Comparison of ENCODE assay signal across 8 cellular contexts in the genomic region with DNA sequence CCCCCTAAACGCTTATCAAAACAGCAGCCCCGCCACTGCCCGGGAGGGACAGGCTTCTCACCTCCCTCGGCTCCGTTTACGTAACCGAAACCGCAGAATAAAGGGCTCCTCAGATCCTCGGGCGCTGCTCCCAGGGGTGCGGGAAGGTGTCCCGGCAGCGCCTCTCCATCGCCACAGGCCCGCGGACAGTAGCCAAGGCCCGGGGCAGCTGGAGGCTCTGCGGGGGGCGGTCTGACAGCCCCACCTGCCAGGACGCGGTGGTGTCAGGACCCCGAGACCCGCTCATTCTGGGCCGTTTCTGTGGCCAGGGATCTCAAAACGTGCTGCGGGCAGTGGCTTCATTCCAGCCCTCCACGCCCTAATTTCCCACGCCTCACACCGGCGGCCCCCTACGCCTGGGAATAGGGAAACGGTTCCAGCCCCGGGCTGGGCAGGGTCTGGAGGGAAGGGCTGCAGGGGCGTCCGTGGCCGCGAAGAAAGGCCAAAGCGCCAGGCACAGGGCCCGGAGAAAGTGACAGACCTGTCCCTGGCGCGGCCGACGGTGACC. TPM values are rescaled to one million over a fixed set of nuclear protein-coding genes. Genes with fewer than 3 reads are reported as not detected.
DNase-seq lines count a peak whose midpoint lies in the region; ATAC-seq and TF ChIP-seq lines count a peak whose summit lies in the region.
"Not testable (repeated sequence)": the region's sequence is repeated elsewhere in the genome, so short reads cannot be mapped to it uniquely, and the experiment has no call there.

No MANE protein-coding gene starts in this region.

- not testable (repeated sequence) for H3K56ac ChIP-seq in IMR-90 (ENCODE audit: extremely low read depth, insufficient read depth, low read length)

- H3K4me1 Mint-ChIP-seq in activated naive CD8-positive, alpha-beta T cell treated with anti-CD3 and anti-CD28 coated beads, Interleukin-2, amount 50 U/mL, for 24 hours: not testable (repeated sequence)

- peak overlapping the region; percentile 3; the same call in 1 of the 2 replicates for H3K4me2 ChIP-seq in IMR-90 (ENCODE audit: low read depth, low read length)
- peak overlapping the region; percentile 51 for H3K4me2 ChIP-seq in fibroblast of lung (ENCODE audit: extremely low read depth, insufficient read depth, low read length)

- not testable (repeated sequence) for H3K14ac ChIP-seq in IMR-90 (replicated peaks; ENCODE audit: low read depth, low read length)

- H4K5ac ChIP-seq in IMR-90 (ENCODE audit: low read depth, low read length): not testable (repeated sequence)

- not testable (repeated sequence) for H3K9me3 Mint-ChIP-seq in activated naive CD8-positive, alpha-beta T cell treated with anti-CD3 and anti-CD28 coated beads, Interleukin-2, amount 50 U/mL, for 24 hours

- TF ChIP-seq RAD21 in IMR-90 (IDR thresholded peaks at IDR 0.05; ENCODE audit: low read length): not testable (repeated sequence)

- in situ Hi-C loops in IMR-90 (cut with MboI; ENCODE audit: low sequenced_read_pairs): not testable (repeated sequence)

- not testable (repeated sequence) for H4K8ac ChIP-seq in IMR-90 (ENCODE audit: low read depth in 2 of 2, low read length in 2 of 2)

- peak overlapping the region; percentile 63 for H2AFZ ChIP-seq in IMR-90 (replicated peaks; ENCODE audit: low read length, poor library complexity)
- H2AFZ ChIP-seq in fibroblast of lung (ENCODE audit: low read length): not testable (repeated sequence)

- H3K27me3 Mint-ChIP-seq in activated naive CD8-positive, alpha-beta T cell treated with anti-CD3 and anti-CD28 coated beads, Interleukin-2, amount 50 U/mL, for 24 hours: peaks cover 12% of the 10 kb centered on the region

- not testable (repeated sequence) for H4K20me1 ChIP-seq in IMR-90 (ENCODE audit: insufficient read depth, low read length); fibroblast of lung (ENCODE audit: control insufficient read depth, extremely low read depth, insufficient read depth, low read length)

- not testable (repeated sequence) for H3K23ac ChIP-seq in IMR-90 (ENCODE audit: low read depth, low read length)

- dilution Hi-C loops in IMR-90 (cut with HindIII; ENCODE audit: low sequenced_read_pairs, unreplicated experiment): not testable (repeated sequence)

- not testable (repeated sequence) for H2AK9ac ChIP-seq in IMR-90 (replicated peaks; ENCODE audit: low read depth, low read length, poor library complexity)

- H2BK120ac ChIP-seq in IMR-90 (ENCODE audit: low read depth, low read length): not testable (repeated sequence)

- not testable (repeated sequence) for BruUV-seq in A673 (replicated peaks; lab: Mats Ljungman, UMichigan); IMR-90 (replicated peaks; lab: Mats Ljungman, UMichigan)

- intact Hi-C loops in A673 (cut with micrococcal nuclease; ENCODE audit: unreplicated experiment); IMR-90 (cut with micrococcal nuclease); lower lobe of right lung (cut with DNase I): not testable (repeated sequence)

- not testable (repeated sequence) for H4K91ac ChIP-seq in IMR-90 (ENCODE audit: insufficient read depth, low read depth, low read length)

- H2BK5ac ChIP-seq in IMR-90 (ENCODE audit: low read depth, low read length, poor library complexity, severe bottlenecking): not testable (repeated sequence)

- not testable (repeated sequence) for H3K9me3 ChIP-seq in A673 (ENCODE audit: low read depth, low read length, poor library complexity, severe bottlenecking); IMR-90 (ENCODE audit: control insufficient read depth, insufficient read depth, low read length); SK-N-MC (ENCODE audit: low read depth, low read length); fibroblast of lung (ENCODE audit: control insufficient read depth, insufficient read depth, low read depth, low read length); lower lobe of right lung; skeletal muscle tissue (ENCODE audit: control insufficient read depth in 3 of 3, low read length in 3 of 3)

- TF ChIP-seq POLR2A in IMR-90 (IDR thresholded peaks at IDR 0.05; ENCODE audit: low read depth, low read length): not testable (repeated sequence)

- H3K9me1 ChIP-seq in IMR-90 (ENCODE audit: insufficient read depth, low read length): not testable (repeated sequence)

- not testable (repeated sequence) for H3K27ac ChIP-seq in A673 (ENCODE audit: low read depth, low read length, poor library complexity, severe bottlenecking); IMR-90 (ENCODE audit: insufficient read depth, low read length); SK-N-MC; fibroblast of lung (ENCODE audit: insufficient read depth, low read length)
- H3K27ac ChIP-seq in lower lobe of right lung: peak overlapping the region; percentile 65
- H3K27ac ChIP-seq in skeletal muscle tissue (ENCODE audit: low read depth, low read length): peak overlapping the region; percentile 60

- peak overlapping the region; percentile 17 for H3K4me3 Mint-ChIP-seq in activated naive CD8-positive, alpha-beta T cell treated with anti-CD3 and anti-CD28 coated beads, Interleukin-2, amount 50 U/mL, for 24 hours

- not testable (repeated sequence) for TF ChIP-seq CTCF in A673 (conservative IDR thresholded peaks at IDR 0.05; ENCODE audit: low read depth, low read length); IMR-90 (conservative IDR thresholded peaks at IDR 0.05; ENCODE audit: low read depth, low read length); fibroblast of lung (conservative IDR thresholded peaks at IDR 0.05 in 1 of 2, IDR thresholded peaks at IDR 0.05 in 1 of 2; ENCODE audit: low read depth in 1 of 2, low read length in 2 of 2); lower lobe of right lung (IDR thresholded peaks at IDR 0.05)

- H3K27ac Mint-ChIP-seq in activated naive CD8-positive, alpha-beta T cell treated with anti-CD3 and anti-CD28 coated beads, Interleukin-2, amount 50 U/mL, for 24 hours: not testable (repeated sequence)

- CTCF ChIA-PET in A673 (lab: Charles Lee); IMR-90 (lab: Yijun Ruan, JAX): not testable (repeated sequence)

- H2BK20ac ChIP-seq in IMR-90 (ENCODE audit: low read depth, low read length): not testable (repeated sequence)

- H3K18ac ChIP-seq in IMR-90 (ENCODE audit: low read depth, low read length): not testable (repeated sequence)

- not testable (repeated sequence) for H3K36me3 ChIP-seq in A673 (ENCODE audit: insufficient read depth, low read length, poor library complexity, severe bottlenecking); IMR-90 (ENCODE audit: control insufficient read depth, insufficient read depth, low read length); SK-N-MC (ENCODE audit: insufficient read depth, low read length); fibroblast of lung (ENCODE audit: control insufficient read depth, insufficient read depth, low read length); lower lobe of right lung; skeletal muscle tissue (ENCODE audit: control insufficient read depth in 3 of 3, insufficient read depth in 3 of 3, low read length in 3 of 3)

- H3K4me3 ChIP-seq in A673 (ENCODE audit: low read depth, low read length, poor library complexity, severe bottlenecking): peak overlapping the region; percentile 64
- not testable (repeated sequence) for H3K4me3 ChIP-seq in IMR-90 (ENCODE audit: insufficient read depth, low read depth, low read length)
- peak overlapping the region; percentile 77 for H3K4me3 ChIP-seq in SK-N-MC
- H3K4me3 ChIP-seq in fibroblast of lung (replicated peaks in 1 of 4; ENCODE audit: control extremely low read depth in 1 of 4, insufficient read depth in 1 of 4, low read depth in 3 of 4, low read length in 4 of 4): peak overlapping the region in 2 of 4 experiments; percentile 4 to 20
- peak overlapping the region; percentile 68 for H3K4me3 ChIP-seq in lower lobe of right lung
- peak overlapping the region; percentile 74 to 80 (median 79) for H3K4me3 ChIP-seq in skeletal muscle tissue (ENCODE audit: low read length in 3 of 3)

- not testable (repeated sequence) for H3K36me3 Mint-ChIP-seq in activated naive CD8-positive, alpha-beta T cell treated with anti-CD3 and anti-CD28 coated beads, Interleukin-2, amount 50 U/mL, for 24 hours (ENCODE audit: low read depth)

- H3K9ac ChIP-seq in IMR-90 (ENCODE audit: low read depth, low read length); SK-N-MC (ENCODE audit: insufficient read length); fibroblast of lung (ENCODE audit: insufficient read depth, low read length): not testable (repeated sequence)
- peak overlapping the region; percentile 77 to 82 (median 77) for H3K9ac ChIP-seq in skeletal muscle tissue (ENCODE audit: low read depth in 1 of 3, low read length in 3 of 3)

- not testable (repeated sequence) for DNase-seq in A673 (ENCODE audit: low spot score); IMR-90; SK-N-MC (ENCODE audit: low read depth, low spot score); activated naive CD8-positive, alpha-beta T cell treated with anti-CD3 and anti-CD28 coated beads, Interleukin-2, amount 50 U/mL, for 24 hours; fibroblast of lung (ENCODE audit: low read depth in 2 of 2)
- peak; percentile 48 for DNase-seq in lower lobe of right lung

- not testable (repeated sequence) for H3K4me1 ChIP-seq in A673 (ENCODE audit: insufficient read depth, low read length, poor library complexity, severe bottlenecking); IMR-90 (ENCODE audit: control insufficient read depth, insufficient read depth, low read length); fibroblast of lung (ENCODE audit: control insufficient read depth, extremely low read depth, insufficient read depth, low read length); lower lobe of right lung; skeletal muscle tissue (ENCODE audit: control insufficient read depth in 3 of 3, insufficient read depth in 3 of 3, low read length in 3 of 3)

- H3K27me3 ChIP-seq in A673 (replicated peaks; ENCODE audit: insufficient read depth, low read depth, low read length, poor library complexity); fibroblast of lung (ENCODE audit: control insufficient read depth, insufficient read depth, low read length); lower lobe of right lung (ENCODE audit: low read depth); skeletal muscle tissue (ENCODE audit: control insufficient read depth in 3 of 3, insufficient read depth in 3 of 3, low read length in 3 of 3): not testable (repeated sequence)
- H3K27me3 ChIP-seq in IMR-90 (ENCODE audit: control insufficient read depth, insufficient read depth, low read length): peaks cover 18% of the 10 kb centered on the region

- WGBS in IMR-90 (ENCODE audit: extremely low coverage in 2 of 2, insufficient read length in 1 of 2), 2 experiments: 2% methylated on average over 19 of the region's 43 CpGs; no CpG with 5 or more reads in 1 of the 2 experiments

- H3K79me1 ChIP-seq in IMR-90 (ENCODE audit: low read depth in 1 of 2, low read length in 2 of 2): not testable (repeated sequence)

- not testable (repeated sequence) for H3K79me2 ChIP-seq in fibroblast of lung (ENCODE audit: control insufficient read depth, insufficient read depth, low read length)

- H3K4ac ChIP-seq in IMR-90 (ENCODE audit: low read depth, low read length): not testable (repeated sequence)

- H2AK5ac ChIP-seq in IMR-90 (ENCODE audit: low read depth, low read length): not testable (repeated sequence)

- H2BK15ac ChIP-seq in IMR-90 (ENCODE audit: low read depth, low read length): not testable (repeated sequence)

- POLR2A ChIA-PET in A673 (lab: Charles Lee; ENCODE audit: low non-redundant PET); IMR-90 (lab: Charles Lee; ENCODE audit: unreplicated experiment): not testable (repeated sequence)

- peak; percentile 8 for ATAC-seq in GM19328 (IDR thresholded peaks at IDR 0.05; ENCODE audit: unreplicated experiment)
- not testable (repeated sequence) for ATAC-seq in IMR-90 (ENCODE audit: low read depth)
- ATAC-seq in activated naive CD8-positive, alpha-beta T cell treated with anti-CD3 and anti-CD28 coated beads, Interleukin-2, amount 50 U/mL, for 24 hours: peak; percentile 0
- peak; percentile 42 to 70 for ATAC-seq in lower lobe of right lung

RNA-seq across cellular contexts. Expression of a gene that starts 0.6 kb away (rescaled TPM):
- total RNA-seq in A673 (2021) (1.3 and 1.6 TPM in 2 replicates), IMR-90 (2012; rRNA removed) (not detected in 2 replicates), fibroblast of lung (under 0.01 TPM in 2 replicates), lower lobe of right lung (14.9 TPM), skeletal muscle tissue (1.0 TPM)
- polyA plus RNA-seq in IMR-90 (2012; rRNA removed) (0.12 TPM in 1 of 2 replicates, not detected in the other), fibroblast of lung (not detected in 2 replicates)
- not detected in 2 replicates for polyA plus RNA-seq in IMR-90 (2012; cell fraction: cytosol; rRNA removed)
- polyA plus RNA-seq in IMR-90 (2012; cell fraction: nucleus; rRNA removed; ENCODE audit: low replicate concordance): 0.51 and 0.70 TPM in 2 replicates
- 0.03 TPM in 1 of 2 replicates, not detected in the other for polyA plus RNA-seq in fibroblast of lung (2012)
- polyA minus RNA-seq in fibroblast of lung (ENCODE audit: low replicate concordance): not detected in 2 replicates
